Comparison of ENCODE assay signal across 19 cellular contexts in genomic region chr2:232537499-232537898, GRCh38. TPM values are rescaled to one million over a fixed set of nuclear protein-coding genes. Genes with fewer than 3 reads are reported as not detected.
DNase-seq lines count a peak whose midpoint lies in the region; ATAC-seq and TF ChIP-seq lines count a peak whose summit lies in the region.
"Had no signal": no experiment of that assay in that cellular context is flagged by ENCODE, and none has a peak within 500 bp of the region (broad histone marks: within the 10 kb centered on the region; RNA-seq: fewer than 3 reads in every experiment).

No MANE protein-coding gene starts in this region.

- CTCF ChIA-PET in CD8-positive, alpha-beta T cell (lab: Charles Lee) = interaction anchor here (1.3 kb wide), 1 partner anchor 15 kb away, joined by 3 read pairs; no protein-coding TSS in a partner anchor

- H3K27me3 Mint-ChIP-seq in chondrocyte (ENCODE audit: low read depth) (no peaks in the 10 kb centered on the region), nephron (ENCODE audit: low read depth) (no peaks in the 10 kb centered on the region)
- H3K27me3 Mint-ChIP-seq in CD8-positive, alpha-beta T cell (ENCODE audit: low read depth) = peaks cover 16% of the 10 kb centered on the region

- H3K4me3 Mint-ChIP-seq in chondrocyte (ENCODE audit: unreplicated experiment) (no peak overlapping the region), nephron (peak overlapping the region in 1 of 3 experiments; percentile 30)
- no peak overlapping the region for H3K4me3 Mint-ChIP-seq in CD8-positive, alpha-beta T cell
- H3K4me3 Mint-ChIP-seq: CD4-positive, alpha-beta memory T cell; HFFc6 had no signal

- no peak overlapping the region for H2AK5ac ChIP-seq in trophoblast cell (ENCODE audit: low read length)

- TF ChIP-seq CTCF in chondrocyte (IDR thresholded peaks at IDR 0.05) (no peak), heart right ventricle (IDR thresholded peaks at IDR 0.05) (no peak), nephron (IDR thresholded peaks at IDR 0.05; ENCODE audit: unreplicated experiment in 3 of 3) (no peak)
- no peak for TF ChIP-seq CTCF in CD8-positive, alpha-beta T cell (IDR thresholded peaks at IDR 0.05)

- peaks cover 6% of the 10 kb centered on the region for H3K9me3 Mint-ChIP-seq in chondrocyte (ENCODE audit: low read depth)
- H3K9me3 Mint-ChIP-seq in nephron = no peaks in the 10 kb centered on the region
- H3K9me3 Mint-ChIP-seq in CD8-positive, alpha-beta T cell = no peaks in the 10 kb centered on the region

- no peak overlapping the region for H2BK120ac ChIP-seq in trophoblast cell (ENCODE audit: insufficient read depth, low read length, poor library complexity)

- no peaks in the 10 kb centered on the region for H3K79me1 ChIP-seq in trophoblast cell (ENCODE audit: low read length)

- H3K4me3 ChIP-seq in heart right ventricle = no peak overlapping the region
- H3K4me3 ChIP-seq in skeletal muscle tissue (ENCODE audit: low read length in 3 of 3) = no peak overlapping the region
- no peak overlapping the region for H3K4me3 ChIP-seq in trophoblast cell (ENCODE audit: low read depth, low read length)
- H3K4me3 ChIP-seq in CD8-positive, alpha-beta T cell (ENCODE audit: low read depth, low read length) = no peak overlapping the region
- H3K4me3 ChIP-seq: MG63, Peyer's patch, SJSA1 had no signal

- H3K14ac ChIP-seq in trophoblast cell (ENCODE audit: low read length) = no peak overlapping the region

- H3K4me2 ChIP-seq in trophoblast cell (ENCODE audit: low read length) = no peak overlapping the region
- H3K4me2 ChIP-seq: KMS-11 had no signal

- H3K18ac ChIP-seq in trophoblast cell (ENCODE audit: low read length) = no peak overlapping the region

- H4K91ac ChIP-seq in trophoblast cell (ENCODE audit: low read depth, low read length) = no peak overlapping the region

- H4K8ac ChIP-seq in trophoblast cell (ENCODE audit: low read depth, low read length) = no peak overlapping the region

- peak in 7 of 8 donors; percentile 32 to 81 (median 54) for ATAC-seq in heart right ventricle
- no peak for ATAC-seq in CD8-positive, alpha-beta T cell

- intact Hi-C loops in heart right ventricle (cut with DNase I) = no loop called here
- intact Hi-C loops in CD8-positive, alpha-beta T cell (cut with DNase I, micrococcal nuclease) = no loop called here

- DNase-seq in chondrocyte (ENCODE audit: low spot score) (peak; percentile 39), heart right ventricle (peak; percentile 49 to 62), trophoblast cell (no peak)
- no peak for DNase-seq in CD8-positive, alpha-beta T cell
- DNase-seq in stimulated activated CD4-positive, alpha-beta T cell treated with anti-CD3 and anti-CD28 coated beads, Interleukin-4, amount 100 ng/mL, for 4 hours = no peak
- DNase-seq: BE2C; CD4-positive, alpha-beta memory T cell; GOT3; HFFc6; MG63; NCI-H1105; NCI-H187; NCI-H446 had no signal

- no peak overlapping the region for H4K12ac ChIP-seq in trophoblast cell (ENCODE audit: low read depth, low read length)

- H3K4me1 Mint-ChIP-seq in chondrocyte (ENCODE audit: low read depth) = no peaks in the 10 kb centered on the region
- H3K4me1 Mint-ChIP-seq in nephron = peaks cover 63% of the 10 kb centered on the region
- peaks cover 5% of the 10 kb centered on the region for H3K4me1 Mint-ChIP-seq in CD8-positive, alpha-beta T cell (ENCODE audit: low read depth)

- H3K36me3 Mint-ChIP-seq in chondrocyte (ENCODE audit: low read depth) = no peaks in the 10 kb centered on the region
- no peaks in the 10 kb centered on the region for H3K36me3 Mint-ChIP-seq in nephron (ENCODE audit: low read depth)
- H3K36me3 Mint-ChIP-seq in CD8-positive, alpha-beta T cell = no peaks in the 10 kb centered on the region
- H3K36me3 Mint-ChIP-seq: CD4-positive, alpha-beta memory T cell had no signal

- H3K27me3 ChIP-seq in heart right ventricle = peaks cover 0 to 10% (median 0%) of the 10 kb centered on the region in 7 donors
- peaks cover 0 to 4% (median 0%) of the 10 kb centered on the region in 3 donors for H3K27me3 ChIP-seq in skeletal muscle tissue (ENCODE audit: control insufficient read depth in 3 of 3, insufficient read depth in 3 of 3, low read length in 3 of 3)
- H3K27me3 ChIP-seq in trophoblast cell (ENCODE audit: insufficient read depth, low read length) = no peaks in the 10 kb centered on the region
- H3K27me3 ChIP-seq in CD8-positive, alpha-beta T cell (ENCODE audit: insufficient read depth, low read length) = no peaks in the 10 kb centered on the region
- H3K27me3 ChIP-seq: BE2C, MG63, Peyer's patch, SJSA1 had no signal

- no peak overlapping the region for H3K4ac ChIP-seq in trophoblast cell (ENCODE audit: low read depth, low read length)

- no peak overlapping the region for H2AFZ ChIP-seq in trophoblast cell (ENCODE audit: insufficient read depth, low read length, poor library complexity)

- no peak overlapping the region for H3K27ac Mint-ChIP-seq in chondrocyte (ENCODE audit: unreplicated experiment)
- peak overlapping the region; percentile 23 to 68 (median 52) for H3K27ac Mint-ChIP-seq in nephron
- H3K27ac Mint-ChIP-seq in CD8-positive, alpha-beta T cell = no peak overlapping the region
- H3K27ac Mint-ChIP-seq: HFFc6 had no signal

- WGBS in heart right ventricle, 2 donors = 56 to 57% methylated on average over 4 of the region's 4 CpGs
- no CpG with 5 or more reads among the region's 4 CpGs for WGBS in trophoblast cell (ENCODE audit: extremely low coverage, insufficient coverage, insufficient read length)

- H3K27ac ChIP-seq in heart right ventricle (peak overlapping the region in 2 of 10 donors; percentile 1 to 15), skeletal muscle tissue (ENCODE audit: low read depth, low read length) (peak overlapping the region; percentile 66), trophoblast cell (ENCODE audit: low read depth, low read length) (no peak overlapping the region)
- no peak overlapping the region for H3K27ac ChIP-seq in CD8-positive, alpha-beta T cell (ENCODE audit: low read depth, low read length)
- H3K27ac ChIP-seq: KMS-11, Peyer's patch, SJSA1 had no signal

- no peak overlapping the region for H3K23ac ChIP-seq in trophoblast cell (ENCODE audit: low read length)

- no peak overlapping the region for H2BK12ac ChIP-seq in trophoblast cell (ENCODE audit: low read length)

- H3K9me3 ChIP-seq in heart right ventricle (peaks cover 0 to 9% (median 4%) of the 10 kb centered on the region in 11 donors), skeletal muscle tissue (ENCODE audit: control insufficient read depth in 3 of 3, low read length in 3 of 3) (peaks cover 0 to 4% (median 0%) of the 10 kb centered on the region in 3 donors), trophoblast cell (ENCODE audit: insufficient read depth, low read depth, low read length) (peaks cover 3% of the 10 kb centered on the region)
- H3K9me3 ChIP-seq in CD8-positive, alpha-beta T cell (ENCODE audit: low read length) = no peaks in the 10 kb centered on the region
- H3K9me3 ChIP-seq: BE2C, MG63 had no signal

- H3K36me3 ChIP-seq in heart right ventricle = no peaks in the 10 kb centered on the region
- peaks cover 8 to 20% (median 20%) of the 10 kb centered on the region in 3 donors for H3K36me3 ChIP-seq in skeletal muscle tissue (ENCODE audit: control insufficient read depth in 3 of 3, insufficient read depth in 3 of 3, low read length in 3 of 3)
- H3K36me3 ChIP-seq in trophoblast cell (ENCODE audit: control insufficient read depth in 1 of 2, insufficient read depth in 2 of 2, low read length in 2 of 2) = no peaks in the 10 kb centered on the region
- no peaks in the 10 kb centered on the region for H3K36me3 ChIP-seq in CD8-positive, alpha-beta T cell (ENCODE audit: insufficient read depth, low read length)
- H3K36me3 ChIP-seq: BE2C, MG63, Peyer's patch, SJSA1 had no signal

- H3K9ac ChIP-seq in skeletal muscle tissue (ENCODE audit: low read depth in 1 of 3, low read length in 3 of 3) (peak overlapping the region in 2 of 3 donors; percentile 46 to 48), trophoblast cell (ENCODE audit: low read length) (no peak overlapping the region)
- H3K9ac ChIP-seq: KMS-11 had no signal

- POLR2A ChIA-PET in CD8-positive, alpha-beta T cell (lab: Charles Lee) = no interaction called here

- H3K4me1 ChIP-seq in heart right ventricle (peaks cover 0 to 12% (median 0%) of the 10 kb centered on the region in 9 donors), skeletal muscle tissue (ENCODE audit: control insufficient read depth in 3 of 3, insufficient read depth in 3 of 3, low read length in 3 of 3) (peaks cover 16 to 45% (median 41%) of the 10 kb centered on the region in 3 donors), trophoblast cell (ENCODE audit: control insufficient read depth in 1 of 2, insufficient read depth in 2 of 2, low read length in 2 of 2) (peaks cover 9 to 10% of the 10 kb centered on the region in 2 experiments)
- H3K4me1 ChIP-seq in CD8-positive, alpha-beta T cell (ENCODE audit: insufficient read depth, low read length) = no peaks in the 10 kb centered on the region
- H3K4me1 ChIP-seq: Peyer's patch, SJSA1 had no signal

- H2BK5ac ChIP-seq in trophoblast cell (ENCODE audit: low read depth, low read length, poor library complexity) = no peak overlapping the region

- H3K79me2 ChIP-seq in trophoblast cell (ENCODE audit: control insufficient read depth, insufficient read depth, low read length, poor library complexity) = no peaks in the 10 kb centered on the region

RNA-seq across cellular contexts. Expression of gene CHRNG, which starts 2.0 kb away (rescaled TPM):
- total RNA-seq in chondrocyte = not detected in 3 replicates
- not detected for total RNA-seq in heart right ventricle
- polyA plus RNA-seq in heart right ventricle = not detected
- total RNA-seq in skeletal muscle tissue = 35.5 TPM
- polyA plus RNA-seq in trophoblast cell (2013) = 0.04 TPM in 1 of 2 replicates, not detected in the other
- total RNA-seq in CD8-positive, alpha-beta T cell = not detected
- total RNA-seq: CD4-positive, alpha-beta memory T cell; HFFc6; Peyer's patch; SJSA1 had no signal
- polyA plus RNA-seq: AG04450; CD4-positive, alpha-beta memory T cell had no signal

RNA-seq across cellular contexts. Expression of gene CHRND, which starts 11.5 kb away (rescaled TPM):
- total RNA-seq in chondrocyte (not detected in 3 replicates), heart right ventricle (under 1 TPM in 3 of 10 donors, not detected in 7; 0.12 to 0.57 (median 0.21) TPM), skeletal muscle tissue (32.9 TPM)
- polyA plus RNA-seq in heart right ventricle = under 1 TPM in 1 of 2 donors, not detected in 1; 0.03 TPM
- not detected in 2 replicates for polyA plus RNA-seq in trophoblast cell (2013)
- not detected for total RNA-seq in CD8-positive, alpha-beta T cell
- total RNA-seq: CD4-positive, alpha-beta memory T cell; HFFc6; Peyer's patch; SJSA1 had no signal
- polyA plus RNA-seq: AG04450; CD4-positive, alpha-beta memory T cell had no signal

RNA-seq across cellular contexts. Expression of gene TIGD1, which starts 12.9 kb away (rescaled TPM):
- total RNA-seq in chondrocyte (3.2 to 6.7 TPM (median 3.3 TPM) in 3 replicates), heart right ventricle (1 to 10 TPM; 1.4 to 2.6 (median 2.0) TPM), skeletal muscle tissue (3.7 TPM)
- polyA plus RNA-seq in heart right ventricle = 1 to 10 TPM; 1.6 to 6.9 TPM
- 1.9 and 2.2 TPM in 2 replicates for polyA plus RNA-seq in trophoblast cell (2013)
- total RNA-seq in CD8-positive, alpha-beta T cell = 10 to 100 TPM; 16.5 to 17.2 TPM

RNA-seq across cellular contexts. Expression of gene EIF4E2, which starts 13.0 kb away (rescaled TPM):
- 87.1 to 95.7 TPM (median 89.3 TPM) in 3 replicates for total RNA-seq in chondrocyte
- total RNA-seq in heart right ventricle = 10 to 100 TPM; 30.3 to 58.1 (median 37.7) TPM
- polyA plus RNA-seq in heart right ventricle = 10 to 100 TPM; 42.5 to 55.6 TPM
- total RNA-seq in skeletal muscle tissue = 204 TPM
- 71.8 and 79.9 TPM in 2 replicates for polyA plus RNA-seq in trophoblast cell (2013)
- 10 to 100 TPM; 53.8 to 55.2 TPM for total RNA-seq in CD8-positive, alpha-beta T cell

RNA-seq across cellular contexts. Expression of gene PRSS56, which starts 17.3 kb away (rescaled TPM):
- total RNA-seq in chondrocyte (not detected in 3 replicates), heart right ventricle (under 1 TPM in 3 of 10 donors, not detected in 7; 0.12 to 0.35 (median 0.23) TPM), skeletal muscle tissue (1.0 TPM)
- under 1 TPM in 1 of 2 donors, not detected in 1; 0.15 TPM for polyA plus RNA-seq in heart right ventricle
- not detected in 2 replicates for polyA plus RNA-seq in trophoblast cell (2013)
- not detected for total RNA-seq in CD8-positive, alpha-beta T cell
- total RNA-seq: CD4-positive, alpha-beta memory T cell; HFFc6; Peyer's patch; SJSA1 had no signal
- polyA plus RNA-seq: AG04450; CD4-positive, alpha-beta memory T cell had no signal

Comparison
In these comparisons a context has a peak if more than half of its experiments do, and no peak if none do; other contexts are left out.
1. DNase-seq: peak in chondrocyte (single experiment) and heart right ventricle (2 of 2); none in trophoblast cell (0 of 2), CD8-positive, alpha-beta T cell (0 of 7) and stimulated activated CD4-positive, alpha-beta T cell treated with anti-CD3 and anti-CD28 coated beads, Interleukin-4, amount 100 ng/mL, for 4 hours (0 of 2).
2. H3K27ac Mint-ChIP-seq: peak in nephron (3 of 3); none in chondrocyte (single experiment) and CD8-positive, alpha-beta T cell (single experiment).
3. RNA of gene CHRNG, which starts 2.0 kb away (total RNA-seq): 35.5 TPM in skeletal muscle tissue (single experiment); not detected in chondrocyte, not detected in heart right ventricle and not detected in CD8-positive, alpha-beta T cell; every median in the first group is over 10 times any median in the second.
4. RNA of gene CHRND, which starts 11.5 kb away (total RNA-seq): 32.9 TPM in skeletal muscle tissue (single experiment); 0.12 to 0.57 TPM in heart right ventricle, not detected in chondrocyte and not detected in CD8-positive, alpha-beta T cell; every median in the first group is over 10 times any median in the second.